ENCODE assay signal across 8 cellular contexts in the genomic region with DNA sequence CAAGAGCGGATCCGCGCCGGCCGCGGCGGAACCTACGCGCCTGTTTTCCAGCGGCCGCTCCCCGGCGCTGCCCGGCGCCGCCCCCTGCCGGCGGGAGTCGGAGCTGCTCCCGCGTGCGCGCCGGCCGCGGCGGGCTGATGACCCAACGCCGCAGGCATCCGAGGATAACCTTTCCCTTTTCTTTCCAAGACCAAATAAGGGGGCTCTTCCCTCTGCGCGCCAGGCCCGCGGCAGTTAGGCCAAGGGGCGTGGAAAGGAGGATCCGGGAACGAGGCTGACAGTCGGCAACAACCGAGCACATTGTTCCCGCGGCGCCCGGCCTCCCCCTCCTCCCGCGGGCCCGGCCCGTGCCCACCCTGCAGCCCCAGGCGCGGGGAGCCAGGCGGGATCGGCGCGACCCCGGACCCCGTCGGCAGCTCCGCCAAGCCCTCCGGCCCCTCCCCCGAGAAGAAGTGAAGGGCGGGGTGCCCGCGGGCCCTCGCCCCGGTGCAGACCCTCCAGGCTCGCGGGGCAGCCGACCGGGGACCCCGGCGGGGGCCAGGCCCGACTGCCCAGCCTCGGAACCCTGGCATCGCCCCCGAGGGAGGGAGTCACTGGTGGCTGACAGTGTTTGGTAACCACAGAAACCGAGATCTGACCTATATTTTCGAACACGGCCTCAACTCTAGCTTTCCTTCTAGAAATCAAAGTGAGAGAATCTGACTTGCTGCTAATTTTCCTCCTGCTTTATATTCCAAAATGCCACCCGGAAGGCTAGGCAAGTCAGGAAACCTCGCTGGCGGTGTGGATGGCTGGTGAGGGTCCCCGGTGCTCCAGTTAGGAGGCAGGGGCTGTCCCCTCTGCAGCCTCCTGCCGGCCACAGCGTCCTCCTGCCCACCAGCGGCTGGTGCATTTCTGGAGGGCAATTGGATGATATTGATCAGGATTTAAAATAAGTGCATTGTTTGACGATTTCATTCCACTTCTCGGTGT. TPM values are rescaled to one million over a fixed set of nuclear protein-coding genes. Genes with fewer than 3 reads are reported as not detected.
DNase-seq lines count a peak whose midpoint lies in the region; ATAC-seq and TF ChIP-seq lines count a peak whose summit lies in the region.

No MANE protein-coding gene starts in this region.

- intact Hi-C loops in upper lobe of right lung (cut with DNase I), result no loop called here

- H4K20me1 ChIP-seq in osteoblast (ENCODE audit: insufficient read depth, low read length), result no peaks in the 10 kb centered on the region

- peak overlapping the region; percentile 80 for H3K9ac ChIP-seq in adipocyte (ENCODE audit: low read length)

- no peaks in the 10 kb centered on the region for H3K36me3 ChIP-seq in CD4-positive, CD25-positive, alpha-beta regulatory T cell (ENCODE audit: control insufficient read depth, insufficient read depth, low read length)
- H3K36me3 ChIP-seq in SJSA1 (no peaks in the 10 kb centered on the region), adipocyte (ENCODE audit: control insufficient read depth, insufficient read depth, low read length, severe bottlenecking) (no peaks in the 10 kb centered on the region), cardiac muscle cell (no peaks in the 10 kb centered on the region), osteoblast (ENCODE audit: insufficient read depth, low read length) (no peaks in the 10 kb centered on the region), upper lobe of right lung (no peaks in the 10 kb centered on the region)

- peak overlapping the region; percentile 56 for H2AFZ ChIP-seq in osteoblast (ENCODE audit: low read length)

- peak in 1 of 2 donors; percentile 63 for ATAC-seq in CD4-positive, CD25-positive, alpha-beta regulatory T cell (ENCODE audit: low read depth in 2 of 2)
- ATAC-seq in GM19397 (IDR thresholded peaks at IDR 0.05; ENCODE audit: unreplicated experiment) (peak; percentile 85), HG03571 (IDR thresholded peaks at IDR 0.05; ENCODE audit: unreplicated experiment) (peak; percentile 66), upper lobe of right lung (peak; percentile 96)

- no peaks in the 10 kb centered on the region for H3K9me3 ChIP-seq in CD4-positive, CD25-positive, alpha-beta regulatory T cell (ENCODE audit: control insufficient read depth in 2 of 2, low read length in 2 of 2)
- H3K9me3 ChIP-seq in SJSA1 (replicated peaks), result no peaks in the 10 kb centered on the region
- H3K9me3 ChIP-seq in adipocyte (ENCODE audit: control insufficient read depth, low read length), result no peaks in the 10 kb centered on the region
- no peaks in the 10 kb centered on the region for H3K9me3 ChIP-seq in cardiac muscle cell (ENCODE audit: low read depth)
- H3K9me3 ChIP-seq in osteoblast (ENCODE audit: low read depth, low read length), result no peaks in the 10 kb centered on the region
- no peaks in the 10 kb centered on the region for H3K9me3 ChIP-seq in upper lobe of right lung

- no peaks in the 10 kb centered on the region for H3K4me1 ChIP-seq in CD4-positive, CD25-positive, alpha-beta regulatory T cell (ENCODE audit: control insufficient read depth, insufficient read depth, low read length, poor library complexity, severe bottlenecking)
- H3K4me1 ChIP-seq in SJSA1 (replicated peaks) (peaks cover 15% of the 10 kb centered on the region), adipocyte (ENCODE audit: control insufficient read depth, insufficient read depth, low read length) (peaks cover 5% of the 10 kb centered on the region), cardiac muscle cell (ENCODE audit: low read depth) (peaks cover 20% of the 10 kb centered on the region), osteoblast (ENCODE audit: insufficient read depth, low read length) (peaks cover 8% of the 10 kb centered on the region), upper lobe of right lung (peaks cover 4% of the 10 kb centered on the region)

- no peak overlapping the region for H3K27ac ChIP-seq in CD4-positive, CD25-positive, alpha-beta regulatory T cell (ENCODE audit: insufficient read depth, low read length, poor library complexity, severe bottlenecking)
- H3K27ac ChIP-seq in SJSA1, result peak overlapping the region; percentile 99
- H3K27ac ChIP-seq in cardiac muscle cell, result peak overlapping the region; percentile 85
- H3K27ac ChIP-seq in osteoblast (ENCODE audit: low read depth, low read length), result peak overlapping the region; percentile 71
- peak overlapping the region; percentile 24 for H3K27ac ChIP-seq in upper lobe of right lung

- TF ChIP-seq CTCF in cardiac muscle cell (IDR thresholded peaks at IDR 0.05; ENCODE audit: low read depth, low read length) (peak; percentile 47), osteoblast (IDR thresholded peaks at IDR 0.05; ENCODE audit: extremely low read depth, low read depth, low read length) (peak; percentile 50), upper lobe of right lung (IDR thresholded peaks at IDR 0.05) (peak; percentile 72)

- no peaks in the 10 kb centered on the region for H3K27me3 ChIP-seq in CD4-positive, CD25-positive, alpha-beta regulatory T cell (ENCODE audit: control insufficient read depth, insufficient read depth, low read length)
- no peaks in the 10 kb centered on the region for H3K27me3 ChIP-seq in SJSA1 (replicated peaks)
- peaks cover 8% of the 10 kb centered on the region for H3K27me3 ChIP-seq in adipocyte (replicated peaks; ENCODE audit: control insufficient read depth, insufficient read depth, low read length)
- H3K27me3 ChIP-seq in cardiac muscle cell, result no peaks in the 10 kb centered on the region
- H3K27me3 ChIP-seq in osteoblast (ENCODE audit: insufficient read depth, low read length), result peaks cover 7% of the 10 kb centered on the region
- H3K27me3 ChIP-seq in upper lobe of right lung, result peaks cover 13% of the 10 kb centered on the region

- H3K27me3 Mint-ChIP-seq in CD4-positive, CD25-positive, alpha-beta regulatory T cell, result peaks cover 37% of the 10 kb centered on the region

- no peaks in the 10 kb centered on the region for H3K36me3 Mint-ChIP-seq in CD4-positive, CD25-positive, alpha-beta regulatory T cell

- H3K4me3 Mint-ChIP-seq in CD4-positive, CD25-positive, alpha-beta regulatory T cell, result peak overlapping the region in 3 of 4 donors; percentile 4 to 70 (median 65)

- H3K4me2 ChIP-seq in osteoblast (ENCODE audit: insufficient read depth, low read length), result peak overlapping the region; percentile 90

- peak in 2 of 3 donors; percentile 16 to 40 for DNase-seq in CD4-positive, CD25-positive, alpha-beta regulatory T cell
- DNase-seq in SJSA1 (ENCODE audit: low read depth in 1 of 2, low spot score in 2 of 2), result peak; percentile 93 to 94
- peak; percentile 94 for DNase-seq in adipocyte (ENCODE audit: low read depth)
- DNase-seq in cardiac muscle cell (ENCODE audit: low read depth in 1 of 2, low spot score in 1 of 2), result peak; percentile 91 to 93
- DNase-seq in osteoblast (ENCODE audit: insufficient read length, low spot score, missing footprints), result peak; percentile 99
- DNase-seq in upper lobe of right lung, result peak; percentile 82

- H3K9me3 Mint-ChIP-seq in CD4-positive, CD25-positive, alpha-beta regulatory T cell, result peaks cover 0 to 1% (median 0%) of the 10 kb centered on the region in 7 donors

- H3K27ac Mint-ChIP-seq in CD4-positive, CD25-positive, alpha-beta regulatory T cell, result no peak overlapping the region

- no peaks in the 10 kb centered on the region for H3K79me2 ChIP-seq in osteoblast (ENCODE audit: insufficient read depth, low read length)

- peaks cover 0 to 13% (median 0%) of the 10 kb centered on the region in 4 donors for H3K4me1 Mint-ChIP-seq in CD4-positive, CD25-positive, alpha-beta regulatory T cell

- H3K4me3 ChIP-seq in CD4-positive, CD25-positive, alpha-beta regulatory T cell (ENCODE audit: low read depth, low read length), result peak overlapping the region; percentile 18
- peak overlapping the region; percentile 48 for H3K4me3 ChIP-seq in SJSA1
- peak overlapping the region; percentile 75 for H3K4me3 ChIP-seq in adipocyte (ENCODE audit: low read length)
- peak overlapping the region; percentile 32 for H3K4me3 ChIP-seq in cardiac muscle cell
- H3K4me3 ChIP-seq in osteoblast (ENCODE audit: insufficient read depth, low read length), result peak overlapping the region; percentile 83
- H3K4me3 ChIP-seq in upper lobe of right lung, result peak overlapping the region; percentile 54

RNA-seq across cellular contexts. Expression of gene SYNM, which starts 45.6 kb away (rescaled TPM):
- total RNA-seq in CD4-positive, CD25-positive, alpha-beta regulatory T cell, result 1.8 TPM
- under 1 TPM in 2 of 4 donors, not detected in 2; 0.13 to 0.41 TPM for polyA plus RNA-seq in CD4-positive, CD25-positive, alpha-beta regulatory T cell
- total RNA-seq in SJSA1 (2014; rRNA removed; shearing (Covaris generic)), result 71.3 TPM in 2 replicates
- total RNA-seq in cardiac muscle cell, result 4.8 and 8.0 TPM in 2 replicates
- polyA plus RNA-seq in cardiac muscle cell, result 2.3 and 5.4 TPM in 2 replicates
- 4.0 and 4.4 TPM in 2 replicates for total RNA-seq in osteoblast
- total RNA-seq in upper lobe of right lung, result 19.5 TPM

RNA-seq across cellular contexts. Expression of gene PGPEP1L, which starts 51.7 kb away (rescaled TPM):
- total RNA-seq in CD4-positive, CD25-positive, alpha-beta regulatory T cell, result not detected
- polyA plus RNA-seq in CD4-positive, CD25-positive, alpha-beta regulatory T cell, result not detected
- not detected in 2 replicates for total RNA-seq in SJSA1 (2014; rRNA removed; shearing (Covaris generic))
- total RNA-seq in cardiac muscle cell (not detected in 2 replicates), osteoblast (not detected in 2 replicates), upper lobe of right lung (not detected)
- not detected in 2 replicates for polyA plus RNA-seq in cardiac muscle cell

Comparison
In these comparisons a context has a peak if more than half of its experiments do, and no peak if none do; other contexts are left out.
1. DNase-seq: peak in every context shown above with its lines; median percentile 99 in osteoblast; 94 in adipocyte; 94 in SJSA1; 92 in cardiac muscle cell; 82 in upper lobe of right lung; 28 in CD4-positive, CD25-positive, alpha-beta regulatory T cell.
2. H3K4me3 ChIP-seq: peak in every context shown above with its lines; median percentile 83 in osteoblast; 75 in adipocyte; 54 in upper lobe of right lung; 48 in SJSA1; 32 in cardiac muscle cell; 18 in CD4-positive, CD25-positive, alpha-beta regulatory T cell.